In the genomic region with DNA sequence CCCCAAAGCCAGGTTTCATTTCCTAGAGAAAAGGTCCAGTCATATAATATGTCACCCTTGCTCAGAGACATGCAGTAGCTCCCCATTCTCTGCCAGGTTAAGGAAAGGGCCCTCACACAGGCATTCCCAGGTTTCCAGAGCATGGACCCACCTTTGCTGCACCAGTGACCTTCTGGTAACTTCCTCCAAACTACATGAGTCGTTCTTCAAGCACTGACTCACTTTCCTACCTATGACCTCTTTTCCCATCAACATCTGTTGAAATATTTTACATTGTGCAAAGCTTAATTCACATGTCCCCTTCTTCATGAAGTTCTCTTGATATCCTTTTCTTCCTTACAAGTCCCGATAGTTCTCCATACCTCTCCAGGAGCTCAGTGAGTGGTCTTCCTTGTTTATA, we compare ENCODE assay signal across 23 cellular contexts. TPM values are rescaled to one million over a fixed set of nuclear protein-coding genes. Genes with fewer than 3 reads are reported as not detected.
DNase-seq lines count a peak whose midpoint lies in the region; ATAC-seq and TF ChIP-seq lines count a peak whose summit lies in the region.
"Had no signal": no experiment of that assay in that cellular context is flagged by ENCODE, and none has a peak within 500 bp of the region (broad histone marks: within the 10 kb centered on the region; RNA-seq: fewer than 3 reads in every experiment).

No MANE protein-coding gene starts in this region.

- no peak overlapping the region for H3K4me3 ChIP-seq in GM23338
- no peak overlapping the region for H3K4me3 ChIP-seq in RWPE2 (ENCODE audit: severe bottlenecking)
- H3K4me3 ChIP-seq: gastrocnemius medialis, lung, suprapubic skin, uterus had no signal

- H3K4me3 Mint-ChIP-seq in GM23338: no peak overlapping the region
- H3K4me3 Mint-ChIP-seq: activated naive CD8-positive, alpha-beta T cell had no signal

- ATAC-seq in GM23338 (no peak), RWPE2 (ENCODE audit: low read depth) (peak; percentile 54)
- ATAC-seq: gastrocnemius medialis had no signal

- no peaks in the 10 kb centered on the region for H3K9me2 ChIP-seq in GM23338 (ENCODE audit: insufficient read depth)

- H3K27me3 ChIP-seq in GM23338 (ENCODE audit: insufficient read depth): no peaks in the 10 kb centered on the region
- no peaks in the 10 kb centered on the region for H3K27me3 ChIP-seq in RWPE2 (ENCODE audit: insufficient read depth, poor library complexity, severe bottlenecking)
- H3K27me3 ChIP-seq: gastrocnemius medialis, suprapubic skin, uterus had no signal

- no peak overlapping the region for H3K27ac Mint-ChIP-seq in GM23338
- H3K27ac Mint-ChIP-seq: activated naive CD8-positive, alpha-beta T cell had no signal

- no peaks in the 10 kb centered on the region for H3K79me2 ChIP-seq in GM23338 (replicated peaks; ENCODE audit: insufficient read depth)

- TF ChIP-seq CTCF in GM23338 (conservative IDR thresholded peaks at IDR 0.05; ENCODE audit: low read depth in 2 of 2): no peak
- no peak for TF ChIP-seq CTCF in RWPE2 (IDR thresholded peaks at IDR 0.05; ENCODE audit: poor library complexity, severe bottlenecking)

- H3K4me2 ChIP-seq in GM23338: no peak overlapping the region

- H3F3A ChIP-seq in GM23338 (replicated peaks; ENCODE audit: low read depth): no peaks in the 10 kb centered on the region

- no peaks in the 10 kb centered on the region for H3K9me3 ChIP-seq in RWPE2 (ENCODE audit: severe bottlenecking)
- H3K9me3 ChIP-seq: gastrocnemius medialis, suprapubic skin, uterus had no signal

- no peaks in the 10 kb centered on the region for H4K20me1 ChIP-seq in GM23338 (replicated peaks; ENCODE audit: insufficient read depth)

- no peaks in the 10 kb centered on the region for H3K4me1 Mint-ChIP-seq in GM23338

- no peaks in the 10 kb centered on the region for H3K36me3 Mint-ChIP-seq in GM23338 (ENCODE audit: low read depth)
- H3K36me3 Mint-ChIP-seq: activated naive CD8-positive, alpha-beta T cell had no signal

- H3K9me3 Mint-ChIP-seq in GM23338: no peaks in the 10 kb centered on the region

- 0 out of 2 replicates have a peak overlapping the region, but pooled peaks have one; percentile 72 for H2AFZ ChIP-seq in GM23338

- no peaks in the 10 kb centered on the region for H3K4me1 ChIP-seq in GM23338 (ENCODE audit: insufficient read depth)
- H3K4me1 ChIP-seq in RWPE2 (ENCODE audit: insufficient read depth, poor library complexity, severe bottlenecking): peaks cover 10% of the 10 kb centered on the region
- H3K4me1 ChIP-seq: suprapubic skin, uterus had no signal

- peaks cover 5% of the 10 kb centered on the region for H3K27me3 Mint-ChIP-seq in GM23338 (ENCODE audit: insufficient read depth, low read depth, poor library complexity)

- DNase-seq in NOMO-1 treated with DMSO at 0.1 percent for 48 hours (lab: John Stamatoyannopoulos, UW; ENCODE audit: unreplicated experiment): peak; percentile 13
- DNase-seq in NOMO-1 treated with dmso at 0.1 percent for 144 hours (lab: John Stamatoyannopoulos, UW; ENCODE audit: unreplicated experiment): no peak
- DNase-seq in GM23338 (ENCODE audit: low spot score): no peak
- DNase-seq in RWPE2 (ENCODE audit: low spot score): no peak
- no peak for DNase-seq in epithelial cell of prostate (ENCODE audit: low read depth, low spot score)
- DNase-seq in epidermal melanocyte (ENCODE audit: insufficient read length, low spot score): no peak
- no peak for DNase-seq in DMS153 treated with DMSO at 0.1 percent for 48 hours (lab: John Stamatoyannopoulos, UW; ENCODE audit: unreplicated experiment)
- DNase-seq in NCI-H510A treated with DMSO at 0.1 percent for 48 hours (lab: John Stamatoyannopoulos, UW): no peak
- DNase-seq: activated CD4-positive, alpha-beta T cell treated with anti-CD3 and anti-CD28 coated beads, Interleukin-2, amount 50 U/mL, for 48 hours; activated T-cell treated with anti-CD3 and anti-CD28 coated beads, Interleukin-2, amount 50 U/mL, for 1 hour; gastrocnemius medialis; HCEC 1CT; hypothalamus; NCI-H1436; NCI-H526 treated with DMSO at 0.1 percent for 48 hours; right cardiac atrium; SHP77; T-helper 1 cell; uterus had no signal

- H3K27ac ChIP-seq in GM23338 (ENCODE audit: low read depth) (no peak overlapping the region), RWPE2 (ENCODE audit: poor library complexity, severe bottlenecking) (peak overlapping the region; percentile 9), epithelial cell of prostate (peak overlapping the region; percentile 25)
- H3K27ac ChIP-seq: 22Rv1, gastrocnemius medialis, suprapubic skin, uterus had no signal

- H3K36me3 ChIP-seq in GM23338 (ENCODE audit: insufficient read depth): no peaks in the 10 kb centered on the region
- peaks cover 13% of the 10 kb centered on the region for H3K36me3 ChIP-seq in RWPE2 (ENCODE audit: low read depth)
- H3K36me3 ChIP-seq: gastrocnemius medialis, suprapubic skin, uterus had no signal

TF ChIP-seq in GM23338, 12 proteins besides CTCF, POLR2A, EP300 and RAD21:
- TF ChIP-seq EZH2phosphoT487 (IDR thresholded peaks at IDR 0.05; ENCODE audit: unreplicated experiment): no peak
- TF ChIP-seq EZH2 (IDR thresholded peaks at IDR 0.05; ENCODE audit: low read depth, unreplicated experiment): no peak

RNA-seq across cellular contexts. Expression of gene SH3TC2, which starts 25.9 kb away (rescaled TPM):
- 0.04 and 0.17 TPM in 2 replicates for total RNA-seq in GM23338 (2014; rRNA removed; shearing (Covaris generic))
- polyA plus RNA-seq in GM23338 (2016; fragmentation: Nextera tagmentation; extraction: Ambion mirVana): 0.10 TPM in 1 of 2 replicates, not detected in the other
